ENCODE assay signal across 12 cellular contexts in genomic region chr2:97869722-97870346, GRCh38.
DNase-seq lines count a peak whose midpoint lies in the region; ATAC-seq and TF ChIP-seq lines count a peak whose summit lies in the region.
"Had no signal": no experiment of that assay in that cellular context is flagged by ENCODE, and none has a peak within 500 bp of the region (broad histone marks: within the 10 kb centered on the region; RNA-seq: fewer than 3 reads in every experiment).

No MANE protein-coding gene starts in this region.

- no peaks in the 10 kb centered on the region for H3K9me3 ChIP-seq in skeletal muscle tissue (ENCODE audit: control insufficient read depth in 3 of 3, low read length in 3 of 3)

- no peak for ATAC-seq in GM18909 (IDR thresholded peaks at IDR 0.05; ENCODE audit: poor library complexity, unreplicated experiment)

- TF ChIP-seq CTCF in RWPE1 (conservative IDR thresholded peaks at IDR 0.05; ENCODE audit: low read depth) = no peak

- CTCF ChIA-PET in activated CD4-positive, alpha-beta T cell treated with anti-CD3 and anti-CD28 coated beads, Interleukin-2, amount 10 ng/mL, durations not matched to agents 7 days and 5 days (lab: Charles Lee) = interaction anchor here (0.9 to 1.1 kb wide), 2 partner anchors 18 to 22 kb away, joined by 3 to 5 read pairs; no protein-coding TSS in a partner anchor
- CTCF ChIA-PET in RWPE1 (lab: Yijun Ruan, JAX) = interaction anchor here (0.6 kb wide), 2 partner anchors 19 to 23 kb away, joined by 3 read pairs; no protein-coding TSS in a partner anchor

- POLR2A ChIA-PET in activated CD4-positive, alpha-beta T cell treated with anti-CD3 and anti-CD28 coated beads, Interleukin-2, amount 10 ng/mL, durations not matched to agents 7 days and 5 days (lab: Charles Lee) = no interaction called here
- POLR2A ChIA-PET in RWPE1 (lab: Yijun Ruan, JAX; ENCODE audit: low non-redundant PET) = interaction anchor here (0.6 kb wide), 1 partner anchor 38 kb away, joined by 5 read pairs; no protein-coding TSS in a partner anchor

- peaks cover 18% of the 10 kb centered on the region for H3K9me3 Mint-ChIP-seq in activated CD4-positive, alpha-beta T cell treated with anti-CD3 and anti-CD28 coated beads, Interleukin-2, amount 10 ng/mL, durations not matched to agents 7 days and 5 days

- H3K4me1 Mint-ChIP-seq in activated CD4-positive, alpha-beta T cell treated with anti-CD3 and anti-CD28 coated beads, Interleukin-2, amount 10 ng/mL, durations not matched to agents 7 days and 5 days = peaks cover 32% of the 10 kb centered on the region

- H3K27me3 ChIP-seq in skeletal muscle tissue (ENCODE audit: control insufficient read depth in 3 of 3, insufficient read depth in 3 of 3, low read length in 3 of 3) = no peaks in the 10 kb centered on the region

- peak overlapping the region in 1 of 3 donors; percentile 11 for H3K4me3 ChIP-seq in skeletal muscle tissue (ENCODE audit: low read length in 3 of 3)

- H3K27ac ChIP-seq in RWPE1 (peak overlapping the region; percentile 73), skeletal muscle tissue (ENCODE audit: low read depth, low read length) (peak overlapping the region; percentile 92)

- no peaks in the 10 kb centered on the region for H3K36me3 ChIP-seq in skeletal muscle tissue (ENCODE audit: control insufficient read depth in 3 of 3, insufficient read depth in 3 of 3, low read length in 3 of 3)

- H3K9ac ChIP-seq in skeletal muscle tissue (ENCODE audit: low read depth in 1 of 3, low read length in 3 of 3) = peak overlapping the region in 2 of 3 donors; percentile 4 to 54

- H3K27me3 Mint-ChIP-seq in activated CD4-positive, alpha-beta T cell treated with anti-CD3 and anti-CD28 coated beads, Interleukin-2, amount 10 ng/mL, durations not matched to agents 7 days and 5 days = no peaks in the 10 kb centered on the region
- H3K27me3 Mint-ChIP-seq: naive thymus-derived CD4-positive, alpha-beta T cell had no signal

- H3K4me1 ChIP-seq in skeletal muscle tissue (ENCODE audit: control insufficient read depth in 3 of 3, insufficient read depth in 3 of 3, low read length in 3 of 3) = peaks cover 32 to 65% (median 38%) of the 10 kb centered on the region in 3 donors

- peak overlapping the region; percentile 50 for H3K27ac Mint-ChIP-seq in activated CD4-positive, alpha-beta T cell treated with anti-CD3 and anti-CD28 coated beads, Interleukin-2, amount 10 ng/mL, durations not matched to agents 7 days and 5 days

- peak overlapping the region; percentile 25 for H3K4me3 Mint-ChIP-seq in activated CD4-positive, alpha-beta T cell treated with anti-CD3 and anti-CD28 coated beads, Interleukin-2, amount 10 ng/mL, durations not matched to agents 7 days and 5 days

- peaks cover 24% of the 10 kb centered on the region for H3K36me3 Mint-ChIP-seq in activated CD4-positive, alpha-beta T cell treated with anti-CD3 and anti-CD28 coated beads, Interleukin-2, amount 10 ng/mL, durations not matched to agents 7 days and 5 days (ENCODE audit: low read depth)

- DNase-seq in activated CD4-positive, alpha-beta T cell treated with anti-CD3 and anti-CD28 coated beads, Interleukin-2, amount 10 ng/mL, durations not matched to agents 7 days and 5 days = no peak
- DNase-seq in activated CD4-positive, alpha-beta T cell treated with anti-CD3 and anti-CD28 coated beads for 48 hours = no peak
- DNase-seq in RWPE1 (ENCODE audit: low spot score) (no peak), fibroblast of peridontal ligament (ENCODE audit: extremely low read depth) (peak; percentile 7), DMS79 treated with DMSO at 0.1 percent for 48 hours (lab: John Stamatoyannopoulos, UW) (no peak), GF-D8 (lab: John Stamatoyannopoulos, UW) (no peak)
- DNase-seq: DMS79, NCI-H1092 treated with DMSO at 0.1 percent for 48 hours, NCI-H524 had no signal
